ENCODE assay signal across 27 cellular contexts in genomic region chr11:75849917-75850316, GRCh38. TPM values are rescaled to one million over a fixed set of nuclear protein-coding genes. Genes with fewer than 3 reads are reported as not detected.
DNase-seq lines count a peak whose midpoint lies in the region; ATAC-seq and TF ChIP-seq lines count a peak whose summit lies in the region.
"Had no signal": no experiment of that assay in that cellular context is flagged by ENCODE, and none has a peak within 500 bp of the region (broad histone marks: within the 10 kb centered on the region; RNA-seq: fewer than 3 reads in every experiment).

No MANE protein-coding gene starts in this region.

- H3F3A ChIP-seq in SK-N-SH (replicated peaks; ENCODE audit: insufficient read depth): peaks cover 13% of the 10 kb centered on the region

- ATAC-seq in SK-N-SH treated with all-trans-retinoic acid at 6 μM for 48 hours (no peak), psoas muscle (no peak), HG03565 (IDR thresholded peaks at IDR 0.05; ENCODE audit: unreplicated experiment) (no peak)
- ATAC-seq in activated T-helper 17 cell treated with anti-CD3 and anti-CD28 coated beads, Interleukin-2, amount 50 U/mL, for 72 hours (replicated peaks): no peak
- ATAC-seq: activated naive CD4-positive, alpha-beta T cell treated with anti-CD3 and anti-CD28 coated beads, Interleukin-2, amount 50 U/mL, for 72 hours; foreskin keratinocyte had no signal

- H3K36me3 Mint-ChIP-seq in activated T-helper 17 cell treated with anti-CD3 and anti-CD28 coated beads, Interleukin-2, amount 50 U/mL, for 72 hours (ENCODE audit: low read depth): peaks cover 21% of the 10 kb centered on the region
- H3K36me3 Mint-ChIP-seq: activated naive CD4-positive, alpha-beta T cell treated with anti-CD3 and anti-CD28 coated beads, Interleukin-2, amount 50 U/mL, for 72 hours had no signal

- H3K27me3 Mint-ChIP-seq in activated T-helper 17 cell treated with anti-CD3 and anti-CD28 coated beads, Interleukin-2, amount 50 U/mL, for 72 hours: no peaks in the 10 kb centered on the region
- H3K27me3 Mint-ChIP-seq: dendritic cell treated with granulocyte-macrophage colony-stimulating factor and Interleukin-4, amounts not matched to agents 40 ng/mL and 50 ng/mL, for 4 days; progenitor cell of endocrine pancreas had no signal

- peaks cover 9% of the 10 kb centered on the region for H3K4me1 Mint-ChIP-seq in activated T-helper 17 cell treated with anti-CD3 and anti-CD28 coated beads, Interleukin-2, amount 50 U/mL, for 72 hours

- no peak overlapping the region for H2AFZ ChIP-seq in SK-N-SH (ENCODE audit: low read depth)

- no peak overlapping the region for H3K4me3 ChIP-seq in SK-N-SH (ENCODE audit: low read depth in 2 of 2, low read length in 1 of 2)
- H3K4me3 ChIP-seq in psoas muscle: no peak overlapping the region
- H3K4me3 ChIP-seq: esophagus muscularis mucosa had no signal

- H3K9ac ChIP-seq in SK-N-SH: no peak overlapping the region
- H3K9ac ChIP-seq: KMS-11 had no signal

- H3K79me2 ChIP-seq in SK-N-SH (ENCODE audit: insufficient read depth): peaks cover 34% of the 10 kb centered on the region; the same call in 1 of the 2 replicates

- peaks cover 9% of the 10 kb centered on the region; the same call in 1 of the 2 replicates for H4K20me1 ChIP-seq in SK-N-SH (ENCODE audit: insufficient read depth)

- H3K9me2 ChIP-seq in SK-N-SH: no peaks in the 10 kb centered on the region

- TF ChIP-seq CTCF in SK-N-SH (IDR thresholded peaks at IDR 0.05): no peak
- no peak for TF ChIP-seq CTCF in psoas muscle (IDR thresholded peaks at IDR 0.05)

- no peak for TF ChIP-seq RAD21 in SK-N-SH (IDR thresholded peaks at IDR 0.05; ENCODE audit: low read length)

- H3K9me3 ChIP-seq in SK-N-SH: no peaks in the 10 kb centered on the region
- no peaks in the 10 kb centered on the region for H3K9me3 ChIP-seq in psoas muscle
- H3K9me3 ChIP-seq: esophagus muscularis mucosa had no signal

- H3K4me2 ChIP-seq in SK-N-SH: peak overlapping the region; percentile 5; the same call in 1 of the 2 replicates
- H3K4me2 ChIP-seq: KMS-11 had no signal

- no peaks in the 10 kb centered on the region for H3K9me3 Mint-ChIP-seq in activated T-helper 17 cell treated with anti-CD3 and anti-CD28 coated beads, Interleukin-2, amount 50 U/mL, for 72 hours
- H3K9me3 Mint-ChIP-seq: activated naive CD4-positive, alpha-beta T cell treated with anti-CD3 and anti-CD28 coated beads, Interleukin-2, amount 50 U/mL, for 72 hours; activated T-helper 2 cell treated with anti-CD3 and anti-CD28 coated beads, Interferon-gamma antibody, Interleukin-2, Interleukin-4, amounts not matched to agents 10 μg/mL and 5 μg/mL and 100 μg/mL, durations not matched to agents 14 hours and 24 hours and 36 hours; dendritic cell treated with granulocyte-macrophage colony-stimulating factor and Interleukin-4, amounts not matched to agents 40 ng/mL and 50 ng/mL, for 4 days had no signal

- peak overlapping the region; percentile 13 for H3K27ac Mint-ChIP-seq in activated T-helper 17 cell treated with anti-CD3 and anti-CD28 coated beads, Interleukin-2, amount 50 U/mL, for 72 hours
- H3K27ac Mint-ChIP-seq: activated naive CD4-positive, alpha-beta T cell treated with anti-CD3 and anti-CD28 coated beads, Interleukin-2, amount 50 U/mL, for 72 hours; activated T-helper 2 cell treated with anti-CD3 and anti-CD28 coated beads, Interferon-gamma antibody, Interleukin-2, Interleukin-4, amounts not matched to agents 10 μg/mL and 5 μg/mL and 100 μg/mL, durations not matched to agents 14 hours and 24 hours and 36 hours; progenitor cell of endocrine pancreas had no signal

- CTCF ChIA-PET in SK-N-SH (lab: Yijun Ruan, JAX): no interaction called here

- H3K27ac ChIP-seq in SK-N-SH (ENCODE audit: low read depth in 2 of 2, low read length in 1 of 2) (no peak overlapping the region), psoas muscle (peak overlapping the region; percentile 72)
- H3K27ac ChIP-seq: KMS-11 had no signal

- H3K36me3 ChIP-seq in SK-N-SH (replicated peaks in 1 of 2; ENCODE audit: control insufficient read depth in 1 of 2, insufficient read depth in 2 of 2, low read length in 1 of 2): no peaks in the 10 kb centered on the region
- peaks cover 0 to 3% of the 10 kb centered on the region in 2 donors for H3K36me3 ChIP-seq in psoas muscle (ENCODE audit: insufficient read depth in 1 of 2, low read depth in 1 of 2)

- no peaks in the 10 kb centered on the region for H3K27me3 ChIP-seq in SK-N-SH (ENCODE audit: insufficient read depth)
- no peaks in the 10 kb centered on the region for H3K27me3 ChIP-seq in psoas muscle (ENCODE audit: insufficient read depth in 3 of 3, low read length in 2 of 3)
- H3K27me3 ChIP-seq: esophagus muscularis mucosa, foreskin keratinocyte had no signal

- peaks cover 5 to 20% of the 10 kb centered on the region in 2 experiments for H3K4me1 ChIP-seq in SK-N-SH (ENCODE audit: control insufficient read depth in 1 of 2, insufficient read depth in 2 of 2, low read depth in 1 of 2, low read length in 1 of 2)
- H3K4me1 ChIP-seq in psoas muscle: peaks cover 22% of the 10 kb centered on the region

- intact Hi-C loops in psoas muscle (cut with DNase I): no loop called here

- H3K4me3 Mint-ChIP-seq in activated T-helper 17 cell treated with anti-CD3 and anti-CD28 coated beads, Interleukin-2, amount 50 U/mL, for 72 hours: no peak overlapping the region
- H3K4me3 Mint-ChIP-seq: dendritic cell treated with granulocyte-macrophage colony-stimulating factor and Interleukin-4, amounts not matched to agents 40 ng/mL and 50 ng/mL, for 4 days had no signal

- POLR2A ChIA-PET in SK-N-SH (lab: Yijun Ruan, JAX): no interaction called here

- DNase-seq in SK-N-SH: no peak
- peak; percentile 13 for DNase-seq in HT-29 (ENCODE audit: low spot score)
- DNase-seq in psoas muscle: no peak
- DNase-seq in AG20443 (ENCODE audit: low spot score): no peak
- DNase-seq in NCI-H526 treated with DMSO at 0.1 percent for 48 hours (lab: John Stamatoyannopoulos, UW): no peak
- DNase-seq: activated CD4-positive, alpha-beta T cell treated with anti-CD3 and anti-CD28 coated beads, Interleukin-2, amount 50 U/mL, for 4 hours; activated CD4-positive, CD25-positive, alpha-beta regulatory T cell; activated CD8-positive, alpha-beta memory T cell treated with anti-CD3 and anti-CD28 coated beads, Interleukin-2, amount 50 U/mL, for 4 hours; anterior cingulate cortex; caudate nucleus; foreskin keratinocyte; NCI-H1417 treated with DMSO at 0.1 percent for 48 hours; NCI-H2081 treated with DMSO at 0.1 percent for 48 hours; NCI-H345; NCI-H82; stimulated activated CD4-positive, alpha-beta T cell treated with anti-CD3 and anti-CD28 coated beads, Interleukin-4, amount 100 ng/mL, for 4 hours; stimulated activated naive CD4-positive, alpha-beta T cell; SW 1271 had no signal

- TF ChIP-seq EP300 in SK-N-SH (IDR thresholded peaks at IDR 0.05; ENCODE audit: borderline replicate concordance in 1 of 2, low read depth in 1 of 2, low read length in 1 of 2): no peak

TF ChIP-seq in SK-N-SH, 30 proteins besides CTCF, POLR2A, EP300 and RAD21:
- no peak for TF ChIP-seq EZH2phosphoT487 (IDR thresholded peaks at IDR 0.05; ENCODE audit: borderline replicate concordance, low read depth)
- no peak for TF ChIP-seq POLR2AphosphoS5 (IDR thresholded peaks at IDR 0.05; ENCODE audit: low read depth, low read length)
- no peak for TF ChIP-seq MEF2A (IDR thresholded peaks at IDR 0.05; ENCODE audit: borderline replicate concordance, low read depth)
- no peak for TF ChIP-seq ELF1 (IDR thresholded peaks at IDR 0.05)
- TF ChIP-seq FOXJ3 (CRISPR knock-in tag; IDR thresholded peaks at IDR 0.05): no peak
- TF ChIP-seq NFIC (IDR thresholded peaks at IDR 0.05; ENCODE audit: borderline replicate concordance): no peak
- no peak for TF ChIP-seq NRF1 (IDR thresholded peaks at IDR 0.05; ENCODE audit: low read depth, low read length)
- TF ChIP-seq YY1 (IDR thresholded peaks at IDR 0.05; ENCODE audit: low read depth): no peak
- TF ChIP-seq IRF3 (IDR thresholded peaks at IDR 0.05; ENCODE audit: low read depth, low read length): no peak

TF ChIP-seq in SK-N-SH treated with all-trans-retinoic acid at 6 μM for 48 hours, 23 proteins besides CTCF, POLR2A, EP300 and RAD21 (continues in another document):
- TF ChIP-seq PATZ1 (CRISPR knock-in tag; IDR thresholded peaks at IDR 0.05; ENCODE audit: borderline replicate concordance) (no peak), SNAI2 (CRISPR knock-in tag; IDR thresholded peaks at IDR 0.05) (no peak), ZFP30 (CRISPR knock-in tag; IDR thresholded peaks at IDR 0.05) (no peak), CSRNP3 (CRISPR knock-in tag; IDR thresholded peaks at IDR 0.05) (no peak)

RNA-seq across cellular contexts. Expression of gene UVRAG, which starts 34.9 kb away (rescaled TPM):
- 5.8 and 7.7 TPM in 2 replicates for polyA plus RNA-seq in SK-N-SH (2012; rRNA removed)
- 7.4 and 7.8 TPM in 2 replicates for polyA plus RNA-seq in SK-N-SH (2012; cell fraction: cytosol; rRNA removed)
- 9.6 and 11.4 TPM in 2 replicates for polyA plus RNA-seq in SK-N-SH (2012; cell fraction: nucleus; rRNA removed)
- total RNA-seq in HT-29 (2014; rRNA removed; shearing (Covaris generic)): 11.9 and 12.1 TPM in 2 replicates
- total RNA-seq in activated T-helper 17 cell treated with anti-CD3 and anti-CD28 coated beads, Interleukin-2, amount 50 U/mL, for 72 hours: 10 to 100 TPM; 14.1 to 20.1 TPM
- total RNA-seq in psoas muscle: 10 to 100 TPM; 11.6 to 16.2 (median 14.2) TPM
- polyA plus RNA-seq in psoas muscle: 10 to 100 TPM in 1 of 3 donors, 1 to 10 TPM in 2; 6.2 to 16.8 (median 9.2) TPM
